1 cellular context compared by ENCODE assay signal in the genomic region with DNA sequence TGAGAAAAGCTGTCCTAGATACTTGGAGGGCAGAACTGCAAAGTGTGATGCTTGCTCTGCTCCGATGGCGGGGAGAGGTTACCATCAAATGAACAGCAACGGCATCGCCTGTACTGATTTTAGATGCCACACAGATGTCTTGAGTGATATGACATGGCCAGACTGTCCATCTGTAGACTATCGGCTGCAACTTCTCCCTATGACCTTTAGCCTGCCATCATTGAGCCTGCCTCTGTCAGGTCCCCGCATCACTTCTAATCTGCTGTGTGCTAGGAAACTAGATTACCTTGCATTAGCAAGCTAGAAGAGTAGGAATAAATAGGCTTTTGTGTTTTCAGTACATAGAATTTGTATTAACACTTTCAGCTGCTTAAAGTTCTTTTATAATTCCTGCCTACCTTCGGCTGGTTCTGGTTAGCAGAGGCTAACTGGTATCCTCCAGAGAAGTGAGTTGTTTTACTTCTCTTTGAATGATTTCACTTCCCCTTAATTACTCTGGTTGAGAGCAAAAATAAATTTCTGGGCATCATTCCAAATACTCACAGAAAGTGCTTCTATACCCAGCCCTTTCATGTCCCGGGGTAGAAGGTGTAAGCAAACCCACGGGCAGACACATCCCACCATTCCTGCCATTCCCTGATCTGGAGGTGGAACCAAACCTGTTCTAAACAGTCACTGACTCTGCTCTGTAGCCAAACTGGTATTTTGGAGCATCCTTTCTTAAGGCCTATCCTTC.
TF ChIP-seq lines count a peak whose summit lies in the region.

No MANE protein-coding gene starts in this region.

TF ChIP-seq in GM12878, 131 proteins besides CTCF, POLR2A, EP300 and RAD21 (continued from another document):
- TF ChIP-seq, protein P1, sequence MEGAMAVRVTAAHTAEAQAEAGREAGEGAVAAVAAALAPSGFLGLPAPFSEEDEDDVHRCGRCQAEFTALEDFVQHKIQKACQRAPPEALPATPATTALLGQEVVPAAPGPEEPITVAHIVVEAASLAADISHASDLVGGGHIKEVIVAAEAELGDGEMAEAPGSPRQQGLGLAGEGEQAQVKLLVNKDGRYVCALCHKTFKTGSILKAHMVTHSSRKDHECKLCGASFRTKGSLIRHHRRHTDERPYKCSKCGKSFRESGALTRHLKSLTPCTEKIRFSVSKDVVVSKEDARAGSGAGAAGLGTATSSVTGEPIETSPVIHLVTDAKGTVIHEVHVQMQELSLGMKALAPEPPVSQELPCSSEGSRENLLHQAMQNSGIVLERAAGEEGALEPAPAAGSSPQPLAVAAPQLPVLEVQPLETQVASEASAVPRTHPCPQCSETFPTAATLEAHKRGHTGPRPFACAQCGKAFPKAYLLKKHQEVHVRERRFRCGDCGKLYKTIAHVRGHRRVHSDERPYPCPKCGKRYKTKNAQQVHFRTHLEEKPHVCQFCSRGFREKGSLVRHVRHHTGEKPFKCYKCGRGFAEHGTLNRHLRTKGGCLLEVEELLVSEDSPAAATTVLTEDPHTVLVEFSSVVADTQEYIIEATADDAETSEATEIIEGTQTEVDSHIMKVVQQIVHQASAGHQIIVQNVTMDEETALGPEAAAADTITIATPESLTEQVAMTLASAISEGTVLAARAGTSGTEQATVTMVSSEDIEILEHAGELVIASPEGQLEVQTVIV (IDR thresholded peaks at IDR 0.05; ENCODE audit: borderline replicate concordance, partially characterized antibody) = no peak
- no peak for TF ChIP-seq KAT2A (conservative IDR thresholded peaks at IDR 0.05; ENCODE audit: control insufficient read depth, low read depth, low read length)
